In the genomic region with DNA sequence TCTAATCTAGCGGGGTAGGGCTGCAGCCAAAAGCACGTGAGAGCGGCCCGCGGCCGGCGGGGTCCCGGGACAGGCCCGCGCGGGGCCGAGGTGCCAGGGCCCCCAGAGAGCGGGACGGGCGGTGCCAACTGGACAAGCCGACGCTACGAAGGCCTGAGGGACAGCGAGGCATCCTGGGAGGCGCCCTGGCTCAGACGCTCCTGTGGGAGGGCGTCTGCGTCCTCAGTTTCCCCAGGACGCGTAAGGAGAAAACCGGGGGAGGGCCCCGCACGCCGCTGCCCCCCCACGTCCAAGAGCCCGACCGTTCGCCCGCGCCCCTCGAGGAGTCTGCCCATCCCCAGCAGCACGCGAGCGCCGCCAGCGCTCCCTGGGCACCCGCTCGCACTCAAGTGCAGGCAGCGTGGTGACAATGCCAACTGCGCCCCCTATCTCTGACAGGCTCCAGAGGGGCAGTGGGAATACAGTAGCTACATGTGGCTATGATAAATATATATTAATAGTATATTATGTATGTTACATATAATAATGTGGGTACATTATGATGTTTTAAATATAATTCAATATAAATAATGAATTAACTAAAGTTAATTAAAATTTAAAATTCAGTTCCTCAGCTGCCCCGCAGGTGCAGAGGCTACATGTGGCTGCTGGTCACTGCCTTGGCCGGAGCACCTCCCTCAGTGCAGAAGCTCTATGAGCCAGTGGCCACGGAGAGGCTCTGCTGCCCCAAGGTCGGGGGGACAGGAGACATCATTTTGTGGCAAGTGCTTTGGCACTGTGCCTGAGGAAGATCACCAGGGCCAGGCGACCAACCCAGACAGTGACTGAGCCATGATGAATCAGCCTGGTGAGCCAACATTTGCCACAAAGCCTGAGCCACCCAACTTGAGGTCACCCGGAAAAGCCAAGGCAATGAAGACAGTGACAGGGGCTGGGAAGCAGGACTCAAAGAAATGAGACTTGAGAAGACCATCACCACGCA, we compare ENCODE assay signal across 9 cellular contexts. TPM values are rescaled to one million over a fixed set of nuclear protein-coding genes. Genes with fewer than 3 reads are reported as not detected.
DNase-seq lines count a peak whose midpoint lies in the region; ATAC-seq and TF ChIP-seq lines count a peak whose summit lies in the region.
"Had no signal": no experiment of that assay in that cellular context is flagged by ENCODE, and none has a peak within 500 bp of the region (broad histone marks: within the 10 kb centered on the region; RNA-seq: fewer than 3 reads in every experiment).

No MANE protein-coding gene starts in this region.

- no peaks in the 10 kb centered on the region for H3K36me3 ChIP-seq in HUES48 (ENCODE audit: control insufficient read depth, insufficient read depth, low read length)

- H3K27me3 Mint-ChIP-seq in activated T-helper 2 cell treated with anti-CD3 and anti-CD28 coated beads, Interferon-gamma antibody, Interleukin-2, Interleukin-4, amounts not matched to agents 10 μg/mL and 5 μg/mL and 100 μg/mL, durations not matched to agents 14 hours and 24 hours and 36 hours (ENCODE audit: low read depth), result peaks cover 2% of the 10 kb centered on the region
- H3K27me3 Mint-ChIP-seq in progenitor cell of endocrine pancreas, result no peaks in the 10 kb centered on the region
- H3K27me3 Mint-ChIP-seq: central memory CD8-positive, alpha-beta T cell had no signal

- TF ChIP-seq POLR2A in GM18505 (IDR thresholded peaks at IDR 0.05; ENCODE audit: borderline replicate concordance, extremely low read depth, insufficient read depth, insufficient read length), result no peak

- H3K9me3 Mint-ChIP-seq in activated T-helper 2 cell treated with anti-CD3 and anti-CD28 coated beads, Interferon-gamma antibody, Interleukin-2, Interleukin-4, amounts not matched to agents 10 μg/mL and 5 μg/mL and 100 μg/mL, durations not matched to agents 14 hours and 24 hours and 36 hours, result peaks cover 14% of the 10 kb centered on the region
- peaks cover 8% of the 10 kb centered on the region for H3K9me3 Mint-ChIP-seq in progenitor cell of endocrine pancreas (ENCODE audit: low read depth)

- intact Hi-C loops in activated T-helper 2 cell treated with anti-CD3 and anti-CD28 coated beads, Interferon-gamma antibody, Interleukin-2, Interleukin-4, amounts not matched to agents 10 μg/mL and 5 μg/mL and 100 μg/mL, durations not matched to agents 14 hours and 24 hours and 36 hours (cut with micrococcal nuclease), result no loop called here

- no peak overlapping the region for H3K9ac ChIP-seq in HUES48 (ENCODE audit: low read depth, low read length)

- ATAC-seq in GM18505 (IDR thresholded peaks at IDR 0.05; ENCODE audit: unreplicated experiment), result no peak
- no peak for ATAC-seq in HG03108 (IDR thresholded peaks at IDR 0.05; ENCODE audit: unreplicated experiment)
- ATAC-seq in GM18502 (IDR thresholded peaks at IDR 0.05; ENCODE audit: poor library complexity, unreplicated experiment), result no peak

- peaks cover 5% of the 10 kb centered on the region for H3K9me3 ChIP-seq in HUES48 (ENCODE audit: control insufficient read depth, insufficient read depth, low read length)

- peaks cover 7% of the 10 kb centered on the region for H3K4me1 ChIP-seq in HUES48 (ENCODE audit: control insufficient read depth, insufficient read depth, low read length)

- H3K27ac ChIP-seq in HUES48 (ENCODE audit: low read depth, low read length), result no peak overlapping the region

- no peak overlapping the region for H3K4me3 Mint-ChIP-seq in activated T-helper 2 cell treated with anti-CD3 and anti-CD28 coated beads, Interferon-gamma antibody, Interleukin-2, Interleukin-4, amounts not matched to agents 10 μg/mL and 5 μg/mL and 100 μg/mL, durations not matched to agents 14 hours and 24 hours and 36 hours (ENCODE audit: low read depth)
- no peak overlapping the region for H3K4me3 Mint-ChIP-seq in progenitor cell of endocrine pancreas (ENCODE audit: low read depth)
- H3K4me3 Mint-ChIP-seq: central memory CD8-positive, alpha-beta T cell had no signal

- H3K27me3 ChIP-seq in HUES48 (ENCODE audit: control insufficient read depth, insufficient read depth, low read length), result 0 out of 2 replicates have a peak, but pooled peaks cover 6% of the 10 kb centered on the region

- no peak overlapping the region for H3K27ac Mint-ChIP-seq in activated T-helper 2 cell treated with anti-CD3 and anti-CD28 coated beads, Interferon-gamma antibody, Interleukin-2, Interleukin-4, amounts not matched to agents 10 μg/mL and 5 μg/mL and 100 μg/mL, durations not matched to agents 14 hours and 24 hours and 36 hours
- H3K27ac Mint-ChIP-seq in progenitor cell of endocrine pancreas, result no peak overlapping the region

- H3K36me3 Mint-ChIP-seq in activated T-helper 2 cell treated with anti-CD3 and anti-CD28 coated beads, Interferon-gamma antibody, Interleukin-2, Interleukin-4, amounts not matched to agents 10 μg/mL and 5 μg/mL and 100 μg/mL, durations not matched to agents 14 hours and 24 hours and 36 hours (ENCODE audit: low read depth), result peaks cover 11% of the 10 kb centered on the region
- peaks cover 2% of the 10 kb centered on the region for H3K36me3 Mint-ChIP-seq in progenitor cell of endocrine pancreas (ENCODE audit: insufficient read depth)

- peak overlapping the region; percentile 44 for H3K4me3 ChIP-seq in HUES48 (ENCODE audit: low read depth, low read length)

- H3K4me1 Mint-ChIP-seq in activated T-helper 2 cell treated with anti-CD3 and anti-CD28 coated beads, Interferon-gamma antibody, Interleukin-2, Interleukin-4, amounts not matched to agents 10 μg/mL and 5 μg/mL and 100 μg/mL, durations not matched to agents 14 hours and 24 hours and 36 hours (ENCODE audit: low read depth), result peaks cover 7% of the 10 kb centered on the region
- H3K4me1 Mint-ChIP-seq in progenitor cell of endocrine pancreas (ENCODE audit: low read depth), result peaks cover 7% of the 10 kb centered on the region

- peak; percentile 55 for TF ChIP-seq CTCF in progenitor cell of endocrine pancreas (IDR thresholded peaks at IDR 0.05; ENCODE audit: unreplicated experiment)

- DNase-seq in AML-193 (lab: John Stamatoyannopoulos, UW), result peak; percentile 20 to 32
- peak; percentile 34 for DNase-seq in activated T-helper 2 cell treated with anti-CD3 and anti-CD28 coated beads, Interferon-gamma antibody, Interleukin-2, Interleukin-4, amounts not matched to agents 10 μg/mL and 5 μg/mL and 100 μg/mL, durations not matched to agents 14 hours and 24 hours and 36 hours (ENCODE audit: low spot score)
- DNase-seq in glomerular visceral epithelial cell (ENCODE audit: extremely low spot score), result peak; percentile 62
- no peak for DNase-seq in progenitor cell of endocrine pancreas (ENCODE audit: low spot score, unreplicated experiment)

RNA-seq across cellular contexts. Expression of a gene that starts 5.5 kb away (rescaled TPM):
- total RNA-seq in activated T-helper 2 cell treated with anti-CD3 and anti-CD28 coated beads, Interferon-gamma antibody, Interleukin-2, Interleukin-4, amounts not matched to agents 10 μg/mL and 5 μg/mL and 100 μg/mL, durations not matched to agents 14 hours and 24 hours and 36 hours, result 4.5 and 5.9 TPM in 2 replicates
- 13.7 and 15.3 TPM in 2 replicates for total RNA-seq in progenitor cell of endocrine pancreas

RNA-seq across cellular contexts. Expression of a gene that starts 20.5 kb away (rescaled TPM):
- 8.2 and 8.8 TPM in 2 replicates for total RNA-seq in activated T-helper 2 cell treated with anti-CD3 and anti-CD28 coated beads, Interferon-gamma antibody, Interleukin-2, Interleukin-4, amounts not matched to agents 10 μg/mL and 5 μg/mL and 100 μg/mL, durations not matched to agents 14 hours and 24 hours and 36 hours
- 6.1 and 6.2 TPM in 2 replicates for total RNA-seq in progenitor cell of endocrine pancreas

RNA-seq across cellular contexts. Expression of a gene that starts 49.8 kb away (rescaled TPM):
- not detected in 2 replicates for total RNA-seq in activated T-helper 2 cell treated with anti-CD3 and anti-CD28 coated beads, Interferon-gamma antibody, Interleukin-2, Interleukin-4, amounts not matched to agents 10 μg/mL and 5 μg/mL and 100 μg/mL, durations not matched to agents 14 hours and 24 hours and 36 hours
- not detected in 2 replicates for total RNA-seq in progenitor cell of endocrine pancreas
